ENCODE assay signal across 27 cellular contexts in genomic region chr10:101036726-101037125, GRCh38. TPM values are rescaled to one million over a fixed set of nuclear protein-coding genes. Genes with fewer than 3 reads are reported as not detected.
DNase-seq lines count a peak whose midpoint lies in the region; ATAC-seq, FAIRE-seq and TF ChIP-seq lines count a peak whose summit lies in the region.
"Had no signal": no experiment of that assay in that cellular context is flagged by ENCODE, and none has a peak within 500 bp of the region (broad histone marks: within the 10 kb centered on the region; RNA-seq: fewer than 3 reads in every experiment).

No MANE protein-coding gene starts in this region.

- peak overlapping the region; percentile 24 for H3K27ac Mint-ChIP-seq in activated naive CD4-positive, alpha-beta T cell treated with anti-CD3 and anti-CD28 coated beads, Interleukin-2, amount 10 ng/mL, durations not matched to agents 7 days and 5 days
- peak overlapping the region; percentile 54 for H3K27ac Mint-ChIP-seq in stimulated activated effector memory CD8-positive, alpha-beta T cell treated with anti-CD3 and anti-CD28 coated beads, Interleukin-12 subunit alpha, Interleukin-12 subunit beta, amount 100 ng/mL, for 72 hours
- H3K27ac Mint-ChIP-seq: B cell; CD4-positive, alpha-beta T cell; CD8-positive, alpha-beta T cell had no signal

- no peak overlapping the region for H2AFZ ChIP-seq in osteoblast (ENCODE audit: low read length)
- H2AFZ ChIP-seq in smooth muscle cell (ENCODE audit: low read depth), result no peak overlapping the region

- peaks cover 26% of the 10 kb centered on the region for H3K4me1 Mint-ChIP-seq in activated naive CD4-positive, alpha-beta T cell treated with anti-CD3 and anti-CD28 coated beads, Interleukin-2, amount 10 ng/mL, durations not matched to agents 7 days and 5 days
- peaks cover 25% of the 10 kb centered on the region for H3K4me1 Mint-ChIP-seq in stimulated activated effector memory CD8-positive, alpha-beta T cell treated with anti-CD3 and anti-CD28 coated beads, Interleukin-12 subunit alpha, Interleukin-12 subunit beta, amount 100 ng/mL, for 72 hours

- H3K27me3 ChIP-seq in osteoblast (ENCODE audit: insufficient read depth, low read length), result no peaks in the 10 kb centered on the region
- H3K27me3 ChIP-seq in smooth muscle cell (ENCODE audit: low read depth), result no peaks in the 10 kb centered on the region
- H3K27me3 ChIP-seq: BLaER1 treated with 17β-estradiol and CSF1 and Interleukin-3, amounts not matched to agents 10 nM and 100 nM had no signal

- no peaks in the 10 kb centered on the region for H3K9me3 Mint-ChIP-seq in activated naive CD4-positive, alpha-beta T cell treated with anti-CD3 and anti-CD28 coated beads, Interleukin-2, amount 10 ng/mL, durations not matched to agents 7 days and 5 days
- H3K9me3 Mint-ChIP-seq in stimulated activated effector memory CD8-positive, alpha-beta T cell treated with anti-CD3 and anti-CD28 coated beads, Interleukin-12 subunit alpha, Interleukin-12 subunit beta, amount 100 ng/mL, for 72 hours, result no peaks in the 10 kb centered on the region
- H3K9me3 Mint-ChIP-seq: CD4-positive, alpha-beta T cell; CD8-positive, alpha-beta T cell had no signal

- H3K9me3 ChIP-seq in kidney (ENCODE audit: control insufficient read depth in 1 of 2, low read length in 2 of 2) (no peaks in the 10 kb centered on the region), osteoblast (ENCODE audit: low read depth, low read length) (no peaks in the 10 kb centered on the region), smooth muscle cell (replicated peaks; ENCODE audit: low read depth) (no peaks in the 10 kb centered on the region)
- H3K9me3 ChIP-seq: A549; BLaER1 treated with 17β-estradiol and CSF1 and Interleukin-3, amounts not matched to agents 10 nM and 100 nM; Caco-2 had no signal

- H3K4me1 ChIP-seq in kidney (ENCODE audit: control insufficient read depth in 1 of 2, insufficient read depth in 1 of 2, low read depth in 1 of 2, low read length in 2 of 2) (peaks cover 8 to 12% of the 10 kb centered on the region in 2 donors), osteoblast (ENCODE audit: insufficient read depth, low read length) (peaks cover 11% of the 10 kb centered on the region), smooth muscle cell (ENCODE audit: low read depth) (peaks cover 3% of the 10 kb centered on the region)

- peaks cover 42% of the 10 kb centered on the region for H3K79me2 ChIP-seq in osteoblast (ENCODE audit: insufficient read depth, low read length)
- peaks cover 20% of the 10 kb centered on the region for H3K79me2 ChIP-seq in smooth muscle cell (ENCODE audit: low read depth)

- peaks cover 51% of the 10 kb centered on the region for H4K20me1 ChIP-seq in osteoblast (ENCODE audit: insufficient read depth, low read length)
- peaks cover 43% of the 10 kb centered on the region for H4K20me1 ChIP-seq in smooth muscle cell (ENCODE audit: low read depth)

- no peaks in the 10 kb centered on the region for H3K27me3 Mint-ChIP-seq in activated naive CD4-positive, alpha-beta T cell treated with anti-CD3 and anti-CD28 coated beads, Interleukin-2, amount 10 ng/mL, durations not matched to agents 7 days and 5 days
- H3K27me3 Mint-ChIP-seq: B cell; CD4-positive, alpha-beta T cell had no signal

- no peak overlapping the region for H3K4me3 Mint-ChIP-seq in activated naive CD4-positive, alpha-beta T cell treated with anti-CD3 and anti-CD28 coated beads, Interleukin-2, amount 10 ng/mL, durations not matched to agents 7 days and 5 days
- no peak overlapping the region for H3K4me3 Mint-ChIP-seq in stimulated activated effector memory CD8-positive, alpha-beta T cell treated with anti-CD3 and anti-CD28 coated beads, Interleukin-12 subunit alpha, Interleukin-12 subunit beta, amount 100 ng/mL, for 72 hours
- H3K4me3 Mint-ChIP-seq: B cell; CD4-positive, alpha-beta T cell; CD8-positive, alpha-beta T cell had no signal

- FAIRE-seq in kidney (lab: Jason Lieb, UNC), result no peak
- FAIRE-seq: A549, D721Med, GM12878, GM12892, GM18507 had no signal

- DNase-seq in activated naive CD4-positive, alpha-beta T cell treated with anti-CD3 and anti-CD28 coated beads, Interleukin-2, amount 10 ng/mL, durations not matched to agents 7 days and 5 days, result no peak
- no peak for DNase-seq in activated naive CD4-positive, alpha-beta T cell treated with anti-CD3 and anti-CD28 coated beads, Interleukin-2, amount 50 U/mL, for 16 hours
- DNase-seq in kidney, result peak; percentile 58
- DNase-seq in osteoblast (ENCODE audit: insufficient read length, low spot score, missing footprints), result peak; percentile 18
- no peak for DNase-seq in stimulated activated effector memory CD8-positive, alpha-beta T cell treated with anti-CD3 and anti-CD28 coated beads, Interleukin-12 subunit alpha, Interleukin-12 subunit beta, amount 100 ng/mL, for 72 hours (ENCODE audit: low spot score in 2 of 2)
- DNase-seq in NCI-H1694 treated with DMSO at 0.1 percent for 48 hours (lab: John Stamatoyannopoulos, UW), result no peak
- no peak for DNase-seq in cortex of kidney (lab: John Stamatoyannopoulos, UW)
- DNase-seq in smooth muscle cell (lab: John Stamatoyannopoulos, UW; ENCODE audit: unreplicated experiment), result no peak
- DNase-seq: AML-193; Caco-2; Calu3; CD4-positive, alpha-beta T cell; CD8-positive, alpha-beta T cell; DMS53; DMS79; DND-41; EL; GDM1 had no signal

- TF ChIP-seq CTCF in kidney (IDR thresholded peaks at IDR 0.05; ENCODE audit: borderline replicate concordance, extremely low read depth, insufficient read depth), result no peak
- TF ChIP-seq CTCF in osteoblast (IDR thresholded peaks at IDR 0.05; ENCODE audit: extremely low read depth, low read depth, low read length), result no peak
- TF ChIP-seq CTCF in smooth muscle cell (IDR thresholded peaks at IDR 0.05; ENCODE audit: borderline replicate concordance, insufficient read depth, poor library complexity, severe bottlenecking), result no peak

- H3K36me3 ChIP-seq in kidney (ENCODE audit: control insufficient read depth in 1 of 2, insufficient read depth in 2 of 2, low read length in 2 of 2) (peaks cover 19 to 27% of the 10 kb centered on the region in 2 donors), osteoblast (ENCODE audit: insufficient read depth, low read length) (peaks cover 58% of the 10 kb centered on the region), smooth muscle cell (ENCODE audit: low read depth) (peaks cover 10% of the 10 kb centered on the region)

- no peak overlapping the region for H3K27ac ChIP-seq in kidney (ENCODE audit: low read depth in 2 of 2, low read length in 2 of 2)
- no peak overlapping the region for H3K27ac ChIP-seq in osteoblast (ENCODE audit: low read depth, low read length)
- H3K27ac ChIP-seq in smooth muscle cell (ENCODE audit: low read depth), result no peak overlapping the region
- H3K27ac ChIP-seq: 22Rv1; A549; BLaER1 treated with 17β-estradiol and CSF1 and Interleukin-3, amounts not matched to agents 10 nM and 100 nM; C4-2B had no signal

- H3K4me3 ChIP-seq in kidney (ENCODE audit: low read length in 2 of 2), result no peak overlapping the region
- H3K4me3 ChIP-seq in osteoblast (ENCODE audit: insufficient read depth, low read length), result no peak overlapping the region
- H3K4me3 ChIP-seq in smooth muscle cell, result no peak overlapping the region
- H3K4me3 ChIP-seq: A549; BLaER1 treated with 17β-estradiol and CSF1 and Interleukin-3, amounts not matched to agents 10 nM and 100 nM; GM12878 had no signal

- WGBS in smooth muscle cell (ENCODE audit: low lambda C conversion rate), result 83% methylated on average over 7 of the region's 7 CpGs

- CTCF ChIA-PET in activated naive CD4-positive, alpha-beta T cell treated with anti-CD3 and anti-CD28 coated beads, Interleukin-2, amount 10 ng/mL, durations not matched to agents 7 days and 5 days (lab: Charles Lee), result interaction anchor here (1.4 kb wide), 1 partner anchor 10 kb away, joined by 3 read pairs; no protein-coding TSS in a partner anchor

- H3F3A ChIP-seq in smooth muscle cell (ENCODE audit: low read depth), result peaks cover 11% of the 10 kb centered on the region

- peaks cover 43% of the 10 kb centered on the region for H3K36me3 Mint-ChIP-seq in activated naive CD4-positive, alpha-beta T cell treated with anti-CD3 and anti-CD28 coated beads, Interleukin-2, amount 10 ng/mL, durations not matched to agents 7 days and 5 days
- peaks cover 79% of the 10 kb centered on the region for H3K36me3 Mint-ChIP-seq in stimulated activated effector memory CD8-positive, alpha-beta T cell treated with anti-CD3 and anti-CD28 coated beads, Interleukin-12 subunit alpha, Interleukin-12 subunit beta, amount 100 ng/mL, for 72 hours

- ATAC-seq in stimulated activated effector memory CD8-positive, alpha-beta T cell treated with anti-CD3 and anti-CD28 coated beads, Interleukin-12 subunit alpha, Interleukin-12 subunit beta, amount 100 ng/mL, for 72 hours, result no peak
- ATAC-seq: A549; CD8-positive, alpha-beta T cell; GM12878 had no signal

- H3K4me2 ChIP-seq in osteoblast (ENCODE audit: insufficient read depth, low read length) (no peak overlapping the region), smooth muscle cell (no peak overlapping the region)
- H3K4me2 ChIP-seq: A549; BLaER1 treated with 17β-estradiol and CSF1 and Interleukin-3, amounts not matched to agents 10 nM and 100 nM had no signal

- intact Hi-C loops in kidney (cut with DNase I), result no loop called here

- H3K9ac ChIP-seq in kidney (ENCODE audit: low read length in 2 of 2) (no peak overlapping the region), smooth muscle cell (ENCODE audit: low read depth) (no peak overlapping the region)

RNA-seq across cellular contexts. Expression of gene SFXN3, which starts 5.7 kb away (rescaled TPM):
- 51.6 TPM for total RNA-seq in kidney
- 23.3 TPM for polyA plus RNA-seq in kidney (ENCODE audit: insufficient read depth, low read depth, low replicate concordance)
- 103 and 106 TPM in 2 replicates for total RNA-seq in osteoblast
- 79.1 and 86.9 TPM in 2 replicates for total RNA-seq in smooth muscle cell
- 92.1 and 120 TPM in 2 replicates for polyA plus RNA-seq in smooth muscle cell

RNA-seq across cellular contexts. Expression of gene PDZD7, which starts 5.8 kb away (rescaled TPM):
- total RNA-seq in kidney, result 1.6 TPM
- polyA plus RNA-seq in kidney (ENCODE audit: insufficient read depth, low read depth, low replicate concordance), result 1.9 TPM
- 0.72 and 1.2 TPM in 2 replicates for total RNA-seq in osteoblast
- total RNA-seq in smooth muscle cell, result 2.0 and 4.5 TPM in 2 replicates
- polyA plus RNA-seq in smooth muscle cell, result 0.93 and 4.2 TPM in 2 replicates
- total RNA-seq: GM12878 had no signal

RNA-seq across cellular contexts. Expression of gene KAZALD1, which starts 25.1 kb away (rescaled TPM):
- total RNA-seq in kidney, result 9.8 TPM
- polyA plus RNA-seq in kidney (ENCODE audit: insufficient read depth, low read depth, low replicate concordance), result 9.7 TPM
- 26.4 and 30.1 TPM in 2 replicates for total RNA-seq in osteoblast
- 11.5 and 13.1 TPM in 2 replicates for total RNA-seq in smooth muscle cell
- 20.3 and 20.4 TPM in 2 replicates for polyA plus RNA-seq in smooth muscle cell
- total RNA-seq: CD4-positive, alpha-beta T cell; CD8-positive, alpha-beta T cell had no signal

RNA-seq across cellular contexts. Expression of gene LZTS2, which starts 37.1 kb away (rescaled TPM):
- total RNA-seq in kidney (54.7 TPM), osteoblast (117 and 127 TPM in 2 replicates), smooth muscle cell (54.9 and 57.9 TPM in 2 replicates)
- polyA plus RNA-seq in kidney (ENCODE audit: insufficient read depth, low read depth, low replicate concordance) (47.3 TPM), smooth muscle cell (96.2 and 103 TPM in 2 replicates)

RNA-seq across cellular contexts. Expression of gene TWNK, which starts 49.4 kb away (rescaled TPM):
- total RNA-seq in kidney (8.9 TPM), osteoblast (3.2 and 3.3 TPM in 2 replicates), smooth muscle cell (2.0 and 2.3 TPM in 2 replicates)
- polyA plus RNA-seq in kidney (ENCODE audit: insufficient read depth, low read depth, low replicate concordance) (3.8 TPM), smooth muscle cell (2.5 and 3.9 TPM in 2 replicates)

Comparison
In these comparisons a context has a peak if more than half of its experiments do, and no peak if none do; other contexts are left out.
1. DNase-seq: peak in kidney (single experiment) and osteoblast (single experiment); none in activated naive CD4-positive, alpha-beta T cell treated with anti-CD3 and anti-CD28 coated beads, Interleukin-2, amount 10 ng/mL, durations not matched to agents 7 days and 5 days (single experiment), activated naive CD4-positive, alpha-beta T cell treated with anti-CD3 and anti-CD28 coated beads, Interleukin-2, amount 50 U/mL, for 16 hours (single experiment), stimulated activated effector memory CD8-positive, alpha-beta T cell treated with anti-CD3 and anti-CD28 coated beads, Interleukin-12 subunit alpha, Interleukin-12 subunit beta, amount 100 ng/mL, for 72 hours (0 of 2), NCI-H1694 treated with DMSO at 0.1 percent for 48 hours (single experiment), cortex of kidney (single experiment) and smooth muscle cell (single experiment).